6 cellular contexts compared by ENCODE assay signal in genomic region chr22:37805878-37806277, GRCh38. TPM values are rescaled to one million over a fixed set of nuclear protein-coding genes. Genes with fewer than 3 reads are reported as not detected.
DNase-seq lines count a peak whose midpoint lies in the region; ATAC-seq and TF ChIP-seq lines count a peak whose summit lies in the region.

No MANE protein-coding gene starts in this region.

- H3K36me3 ChIP-seq in heart left ventricle (no peaks in the 10 kb centered on the region), kidney epithelial cell (ENCODE audit: control insufficient read depth, insufficient read depth, low read length) (no peaks in the 10 kb centered on the region), aorta (ENCODE audit: control insufficient read depth in 1 of 2, insufficient read depth in 2 of 2, low read length in 1 of 2) (no peaks in the 10 kb centered on the region)

- H3K4me1 ChIP-seq in heart left ventricle (peaks cover 0 to 57% (median 30%) of the 10 kb centered on the region in 12 donors), aorta (ENCODE audit: control insufficient read depth in 1 of 2, insufficient read depth in 2 of 2, low read length in 2 of 2) (peaks cover 0 to 4% of the 10 kb centered on the region in 2 donors)

- DNase-seq in heart left ventricle (no peak), left ventricle myocardium superior (no peak), kidney epithelial cell (ENCODE audit: low read depth) (no peak), aorta (no peak)
- no peak for DNase-seq in effector CD8-positive, alpha-beta T cell (lab: John Stamatoyannopoulos, UW)

- H3K4me3 ChIP-seq in heart left ventricle = peak overlapping the region; percentile 48 to 85 (median 74)
- peak overlapping the region; percentile 26 for H3K4me3 ChIP-seq in kidney epithelial cell (ENCODE audit: low read depth, low read length)
- H3K4me3 ChIP-seq in aorta (ENCODE audit: low read length in 2 of 2) = peak overlapping the region; percentile 1 to 32

- H3K27ac ChIP-seq in heart left ventricle (peak overlapping the region; percentile 62 to 97 (median 93)), aorta (ENCODE audit: low read depth in 1 of 2, low read length in 2 of 2) (peak overlapping the region in 1 of 2 donors; percentile 49)

- TF ChIP-seq CTCF in heart left ventricle (IDR thresholded peaks at IDR 0.05) (no peak), kidney epithelial cell (IDR thresholded peaks at IDR 0.05; ENCODE audit: insufficient read depth, low read length, poor library complexity, severe bottlenecking) (no peak)

- H3K27me3 ChIP-seq in heart left ventricle = peaks cover 0 to 2% (median 0%) of the 10 kb centered on the region in 9 donors
- peaks cover 5% of the 10 kb centered on the region for H3K27me3 ChIP-seq in kidney epithelial cell (ENCODE audit: control insufficient read depth, insufficient read depth, low read length)
- H3K27me3 ChIP-seq in aorta (ENCODE audit: control insufficient read depth in 1 of 2, insufficient read depth in 2 of 2, low read length in 1 of 2) = no peaks in the 10 kb centered on the region

- H3K9me3 ChIP-seq in heart left ventricle (no peaks in the 10 kb centered on the region), aorta (ENCODE audit: control insufficient read depth, low read length) (no peaks in the 10 kb centered on the region)

- intact Hi-C loops in heart left ventricle (cut with DNase I) (loop anchor here in 2 of 10 donors (2.0 to 10.0 kb wide), 2 partner anchors 51 to 53 kb away; no protein-coding TSS in a partner anchor), left ventricle myocardium superior (cut with micrococcal nuclease) (no loop called here), aorta (cut with DNase I) (loop anchor here in 1 of 2 donors (5.0 kb wide), 1 partner anchor 146 kb away; the partner anchor contains the start of genes C22orf23 and POLR2F)

- no peak for TF ChIP-seq POLR2A in heart left ventricle (IDR thresholded peaks at IDR 0.05)

- 31 to 52% (median 39%) methylated on average over 6 of the region's 6 CpGs for WGBS in heart left ventricle, 4 donors
- 16 to 21% methylated on average over 6 of the region's 6 CpGs for WGBS in aorta, 2 donors

- ATAC-seq in heart left ventricle (no peak), left ventricle myocardium superior (no peak), aorta (ENCODE audit: low FRiP score) (no peak), HG02610 (IDR thresholded peaks at IDR 0.05; ENCODE audit: unreplicated experiment) (no peak)

RNA-seq across cellular contexts. Expression of gene GCAT, which starts 1.9 kb away (rescaled TPM):
- 10 to 100 TPM; 25.2 to 83.6 (median 39.7) TPM for total RNA-seq in heart left ventricle
- 10 to 100 TPM; 26.7 to 53.4 TPM for polyA plus RNA-seq in heart left ventricle
- total RNA-seq in left ventricle myocardium superior = 42.0 TPM
- total RNA-seq in kidney epithelial cell = 35.7 and 37.4 TPM in 2 replicates
- 1 to 10 TPM; 4.4 to 5.8 TPM for total RNA-seq in aorta
- 10 to 100 TPM in 1 of 2 donors, 1 to 10 TPM in 1; 6.9 to 21.4 TPM for polyA plus RNA-seq in aorta

RNA-seq across cellular contexts. Expression of gene GALR3, which starts 17.3 kb away (rescaled TPM):
- total RNA-seq in heart left ventricle (not detected), left ventricle myocardium superior (not detected), kidney epithelial cell (not detected in 2 replicates), aorta (not detected)
- polyA plus RNA-seq in heart left ventricle (not detected), aorta (under 1 TPM in 1 of 2 donors, not detected in 1; 0.28 TPM)

RNA-seq across cellular contexts. Expression of gene ANKRD54, which starts 38.3 kb away (rescaled TPM):
- total RNA-seq in heart left ventricle (10 to 100 TPM; 11.6 to 44.6 (median 15.9) TPM), left ventricle myocardium superior (17.8 TPM), kidney epithelial cell (28.6 and 45.0 TPM in 2 replicates), aorta (10 to 100 TPM; 11.0 to 16.7 TPM)
- polyA plus RNA-seq in heart left ventricle (10 to 100 TPM; 15.7 to 20.4 TPM), aorta (10 to 100 TPM; 12.4 to 17.3 TPM)

RNA-seq across cellular contexts. Expression of gene EIF3L, which starts 43.3 kb away (rescaled TPM):
- total RNA-seq in heart left ventricle (100 to 1,000 TPM; 237 to 456 (median 369) TPM), left ventricle myocardium superior (403 TPM), kidney epithelial cell (439 and 469 TPM in 2 replicates), aorta (100 to 1,000 TPM; 276 to 356 TPM)
- polyA plus RNA-seq in heart left ventricle (100 to 1,000 TPM; 111 to 284 TPM), aorta (100 to 1,000 TPM; 307 to 366 TPM)

Comparison
In these comparisons a context has a peak if more than half of its experiments do, and no peak if none do; other contexts are left out.
1. H3K4me3 ChIP-seq: peak in every context shown above with its lines; median percentile 74 in heart left ventricle; 26 in kidney epithelial cell; 16 in aorta.